In the genomic region with DNA sequence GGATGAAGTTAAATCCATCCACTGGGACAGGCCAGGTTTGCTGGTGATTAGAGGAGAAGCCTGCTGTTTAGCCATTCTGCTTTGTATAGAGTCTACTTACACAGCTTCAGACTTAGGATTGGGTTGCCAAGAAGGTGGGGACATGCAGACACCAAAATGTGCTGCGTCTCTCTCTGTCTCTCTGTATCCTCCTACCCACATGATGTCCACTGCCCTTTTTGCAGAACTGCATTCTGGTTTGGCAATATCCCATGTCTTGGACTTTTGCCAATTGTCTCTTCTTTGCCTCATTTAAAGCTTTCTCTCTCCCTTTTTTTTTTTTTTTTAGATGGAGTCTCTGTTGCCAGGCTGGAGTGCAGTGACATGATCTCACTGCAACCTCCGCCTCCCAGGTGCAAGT, we compare ENCODE assay signal across 18 cellular contexts.
"Had no signal": no experiment of that assay in that cellular context is flagged by ENCODE, and none has a peak within 500 bp of the region (broad histone marks: within the 10 kb centered on the region; RNA-seq: fewer than 3 reads in every experiment).

No MANE protein-coding gene starts in this region.

- H3K4me1 ChIP-seq: breast epithelium, neural progenitor cell had no signal

- H3K4me3 ChIP-seq: breast epithelium, heart left ventricle, neural progenitor cell had no signal

- H3K27me3 Mint-ChIP-seq: activated T-helper 17 cell treated with anti-CD3 and anti-CD28 coated beads, Interleukin-2, amount 50 U/mL, for 72 hours; T-helper 17 cell had no signal

- H3K27ac ChIP-seq: breast epithelium, neural progenitor cell had no signal

- H3K9me3 Mint-ChIP-seq: activated T-helper 17 cell treated with anti-CD3 and anti-CD28 coated beads, Interleukin-2, amount 50 U/mL, for 72 hours; effector memory CD8-positive, alpha-beta T cell had no signal

- H3K9me3 ChIP-seq: breast epithelium had no signal

- H3K36me3 Mint-ChIP-seq: neural progenitor cell; stimulated activated effector memory CD8-positive, alpha-beta T cell treated with anti-CD3 and anti-CD28 coated beads, Interleukin-12 subunit alpha, Interleukin-12 subunit beta, amount 100 ng/mL, for 72 hours had no signal

- DNase-seq: activated CD4-positive, alpha-beta T cell treated with anti-CD3 and anti-CD28 coated beads, Interleukin-2, amount 50 U/mL, for 1 hour; activated CD4-positive, CD25-positive, alpha-beta regulatory T cell; activated naive CD4-positive, alpha-beta T cell treated with Interleukin-2 at 50 U/mL for 16 hours; activated naive CD8-positive, alpha-beta T cell treated with anti-CD3 and anti-CD28 coated beads, Interleukin-2, amount 50 U/mL, for 24 hours; activated T-cell treated with anti-CD3 and anti-CD28 coated beads for 4 hours; aorta; cerebellar nuclear complex; dermis blood vessel endothelial cell; effector memory CD8-positive, alpha-beta T cell; foreskin melanocyte; left cardiac atrium; naive B cell; T-helper 17 cell had no signal

- H3K4me1 Mint-ChIP-seq: activated naive CD8-positive, alpha-beta T cell treated with anti-CD3 and anti-CD28 coated beads, Interleukin-2, amount 50 U/mL, for 24 hours; activated T-helper 17 cell treated with anti-CD3 and anti-CD28 coated beads, Interleukin-2, amount 50 U/mL, for 72 hours; naive B cell; stimulated activated effector memory CD8-positive, alpha-beta T cell treated with anti-CD3 and anti-CD28 coated beads, Interleukin-12 subunit alpha, Interleukin-12 subunit beta, amount 100 ng/mL, for 72 hours; T-helper 17 cell had no signal

- H3K27me3 ChIP-seq: breast epithelium, heart left ventricle, neural progenitor cell had no signal

- ATAC-seq: activated naive CD8-positive, alpha-beta T cell treated with anti-CD3 and anti-CD28 coated beads, Interleukin-2, amount 50 U/mL, for 24 hours; activated T-helper 17 cell treated with anti-CD3 and anti-CD28 coated beads, Interleukin-2, amount 50 U/mL, for 72 hours; effector memory CD8-positive, alpha-beta T cell; stimulated activated effector memory CD8-positive, alpha-beta T cell treated with anti-CD3 and anti-CD28 coated beads, Interleukin-12 subunit alpha, Interleukin-12 subunit beta, amount 100 ng/mL, for 72 hours; T-helper 17 cell had no signal

- H3K4me3 Mint-ChIP-seq: activated naive CD8-positive, alpha-beta T cell treated with anti-CD3 and anti-CD28 coated beads, Interleukin-2, amount 50 U/mL, for 24 hours; activated T-helper 17 cell treated with anti-CD3 and anti-CD28 coated beads, Interleukin-2, amount 50 U/mL, for 72 hours; effector memory CD8-positive, alpha-beta T cell; naive B cell; neural progenitor cell; stimulated activated effector memory CD8-positive, alpha-beta T cell treated with anti-CD3 and anti-CD28 coated beads, Interleukin-12 subunit alpha, Interleukin-12 subunit beta, amount 100 ng/mL, for 72 hours; T-helper 17 cell had no signal

- H3K27ac Mint-ChIP-seq: activated naive CD8-positive, alpha-beta T cell treated with anti-CD3 and anti-CD28 coated beads, Interleukin-2, amount 50 U/mL, for 24 hours; activated T-helper 17 cell treated with anti-CD3 and anti-CD28 coated beads, Interleukin-2, amount 50 U/mL, for 72 hours; effector memory CD8-positive, alpha-beta T cell; naive B cell; neural progenitor cell; stimulated activated effector memory CD8-positive, alpha-beta T cell treated with anti-CD3 and anti-CD28 coated beads, Interleukin-12 subunit alpha, Interleukin-12 subunit beta, amount 100 ng/mL, for 72 hours; T-helper 17 cell had no signal

- H3K36me3 ChIP-seq: breast epithelium, heart left ventricle, neural progenitor cell had no signal
